Comparison of ENCODE assay signal across 15 cellular contexts in the genomic region with DNA sequence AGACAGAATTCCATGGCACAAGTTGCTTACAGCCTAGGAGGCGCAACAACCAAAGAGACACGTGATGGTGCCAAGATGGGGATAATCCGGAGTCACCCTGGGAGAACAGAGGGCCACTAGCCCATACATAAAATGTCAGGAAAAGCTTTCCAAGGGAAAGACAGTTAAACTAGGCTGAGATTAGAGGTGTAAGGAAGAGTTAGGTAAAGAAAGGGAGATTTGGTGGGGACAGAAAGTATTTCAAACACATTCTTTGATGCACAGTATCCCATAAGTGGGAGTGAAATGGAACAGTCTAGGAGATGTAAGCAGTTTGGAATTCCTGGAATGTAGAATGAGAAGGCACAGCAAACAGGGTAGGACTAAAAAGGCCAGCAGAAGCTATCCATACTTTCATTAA.
A peak's percentile ranks its signal among the peaks of the same experiment; 100 is the strongest.
DNase-seq lines count a peak whose midpoint lies in the region; ATAC-seq and TF ChIP-seq lines count a peak whose summit lies in the region.
"Had no signal": no experiment of that assay in that cellular context is flagged by ENCODE, and none has a peak within 500 bp of the region (broad histone marks: within the 10 kb centered on the region; RNA-seq: fewer than 3 reads in every experiment).

No MANE protein-coding gene starts in this region.

- no peaks in the 10 kb centered on the region for H3K27me3 Mint-ChIP-seq in activated CD4-positive, alpha-beta T cell treated with anti-CD3 and anti-CD28 coated beads, Interleukin-2, amount 10 ng/mL, durations not matched to agents 24 days and 14 days

- H3K27ac Mint-ChIP-seq in activated CD4-positive, alpha-beta T cell treated with anti-CD3 and anti-CD28 coated beads, Interleukin-2, amount 10 ng/mL, durations not matched to agents 24 days and 14 days = no peak overlapping the region

- peak overlapping the region; percentile 45 for H3K27ac ChIP-seq in RWPE2 (ENCODE audit: poor library complexity, severe bottlenecking)
- H3K27ac ChIP-seq: 22Rv1, VCaP had no signal

- TF ChIP-seq CTCF in RWPE2 (IDR thresholded peaks at IDR 0.05; ENCODE audit: poor library complexity, severe bottlenecking) (no peak), fibroblast of villous mesenchyme (IDR thresholded peaks at IDR 0.05; ENCODE audit: insufficient read depth, low read depth, low read length) (no peak), GM13977 (IDR thresholded peaks at IDR 0.05; ENCODE audit: extremely low read depth, insufficient read depth, missing control alignments) (no peak)

- H3K4me3 Mint-ChIP-seq in activated CD4-positive, alpha-beta T cell treated with anti-CD3 and anti-CD28 coated beads, Interleukin-2, amount 10 ng/mL, durations not matched to agents 24 days and 14 days = no peak overlapping the region

- H3K27me3 ChIP-seq in RWPE2 (ENCODE audit: insufficient read depth, poor library complexity, severe bottlenecking) = no peaks in the 10 kb centered on the region

- H3K36me3 ChIP-seq in RWPE2 (ENCODE audit: low read depth) = no peaks in the 10 kb centered on the region

- peak; percentile 100 for ATAC-seq in RWPE2 (ENCODE audit: low read depth)
- ATAC-seq: sciatic nerve had no signal

- H3K4me3 ChIP-seq in RWPE2 (ENCODE audit: severe bottlenecking) = no peak overlapping the region
- no peak overlapping the region for H3K4me3 ChIP-seq in fibroblast of villous mesenchyme (ENCODE audit: low read depth, low read length)
- H3K4me3 ChIP-seq in skeletal muscle cell (ENCODE audit: low read depth, low read length) = no peak overlapping the region

- no peaks in the 10 kb centered on the region for H3K9me3 ChIP-seq in RWPE2 (ENCODE audit: severe bottlenecking)

- H3K9me3 Mint-ChIP-seq in activated CD4-positive, alpha-beta T cell treated with anti-CD3 and anti-CD28 coated beads, Interleukin-2, amount 10 ng/mL, durations not matched to agents 24 days and 14 days = no peaks in the 10 kb centered on the region

- no peaks in the 10 kb centered on the region for H3K4me1 Mint-ChIP-seq in activated CD4-positive, alpha-beta T cell treated with anti-CD3 and anti-CD28 coated beads, Interleukin-2, amount 10 ng/mL, durations not matched to agents 24 days and 14 days

- in situ Hi-C loops in GM13977 (cut with MboI; ENCODE audit: low pct_unique_long_range_greater_than_20kb, low sequenced_read_pairs, unreplicated experiment) = no loop called here

- DNase-seq in DMS53 (lab: John Stamatoyannopoulos, UW) (peak; percentile 18), DMS53 treated with DMSO at 0.1 percent for 48 hours (lab: John Stamatoyannopoulos, UW; ENCODE audit: unreplicated experiment) (no peak), RWPE2 (ENCODE audit: low spot score) (no peak), fibroblast of villous mesenchyme (ENCODE audit: low read depth) (peak; percentile 36), skeletal muscle cell (ENCODE audit: low read depth) (peak; percentile 15), GM13977 (ENCODE audit: low spot score) (no peak), dermis blood vessel endothelial cell (no peak)
- no peak for DNase-seq in activated CD4-positive, alpha-beta T cell treated with anti-CD3 and anti-CD28 coated beads, Interleukin-2, amount 10 ng/mL, durations not matched to agents 24 days and 14 days
- DNase-seq: activated gamma-delta T cell treated with Interleukin-2 at 50 U/mL for 16 hours; effector memory CD4-positive, alpha-beta T cell; MV-4-11; NK-92 treated with Interleukin-12 subunit alpha and Interleukin-12 subunit beta, amount 100 ng/mL, for 24 hours had no signal

- intact Hi-C loops in activated CD4-positive, alpha-beta T cell treated with anti-CD3 and anti-CD28 coated beads, Interleukin-2, amount 10 ng/mL, durations not matched to agents 24 days and 14 days (cut with micrococcal nuclease) = no loop called here

- no peaks in the 10 kb centered on the region for H3K36me3 Mint-ChIP-seq in activated CD4-positive, alpha-beta T cell treated with anti-CD3 and anti-CD28 coated beads, Interleukin-2, amount 10 ng/mL, durations not matched to agents 24 days and 14 days (ENCODE audit: low read depth)

- peaks cover 6% of the 10 kb centered on the region for H3K4me1 ChIP-seq in RWPE2 (ENCODE audit: insufficient read depth, poor library complexity, severe bottlenecking)

Comparison
In these comparisons a context has a peak if more than half of its experiments do, and no peak if none do; other contexts are left out.
1. DNase-seq: peak in DMS53 (single experiment), fibroblast of villous mesenchyme (single experiment) and skeletal muscle cell (single experiment); none in DMS53 treated with DMSO at 0.1 percent for 48 hours (single experiment), RWPE2 (single experiment), activated CD4-positive, alpha-beta T cell treated with anti-CD3 and anti-CD28 coated beads, Interleukin-2, amount 10 ng/mL, durations not matched to agents 24 days and 14 days (single experiment), GM13977 (single experiment) and dermis blood vessel endothelial cell (single experiment).